ENCODE assay signal across 12 cellular contexts in genomic region chr17:82440377-82440981, GRCh38. TPM values are rescaled to one million over a fixed set of nuclear protein-coding genes. Genes with fewer than 3 reads are reported as not detected.
A peak's percentile ranks its signal among the peaks of the same experiment; 100 is the strongest.
DNase-seq lines count a peak whose midpoint lies in the region; ATAC-seq and TF ChIP-seq lines count a peak whose summit lies in the region.
"Had no signal": no experiment of that assay in that cellular context is flagged by ENCODE, and none has a peak within 500 bp of the region (broad histone marks: within the 10 kb centered on the region; RNA-seq: fewer than 3 reads in every experiment).

No MANE protein-coding gene starts in this region.

- no peaks in the 10 kb centered on the region for H3K27me3 Mint-ChIP-seq in mesothelial cell of epicardium (ENCODE audit: low read depth)

- no peak overlapping the region for H3K9ac ChIP-seq in skeletal muscle satellite cell (ENCODE audit: low read depth, low read length)

- H3K27ac ChIP-seq in dorsolateral prefrontal cortex, result peak overlapping the region in 49 of 59 donors; percentile 7 to 83 (median 58)
- H3K27ac ChIP-seq: 22Rv1 had no signal

- peaks cover under 1% of the 10 kb centered on the region for H3K4me1 ChIP-seq in skeletal muscle satellite cell (ENCODE audit: control insufficient read depth, insufficient read depth, low read length)

- H3K9me3 Mint-ChIP-seq in mesothelial cell of epicardium, result no peaks in the 10 kb centered on the region

- intact Hi-C loops in dorsolateral prefrontal cortex (cut with DNase I), result no loop called here

- no peak overlapping the region for H3K27ac Mint-ChIP-seq in mesothelial cell of epicardium

- H3K36me3 ChIP-seq in skeletal muscle satellite cell (ENCODE audit: insufficient read depth, low read length), result peaks cover 17% of the 10 kb centered on the region

- H3K36me3 Mint-ChIP-seq in mesothelial cell of epicardium, result peaks cover 5% of the 10 kb centered on the region

- in situ Hi-C loops in KBM-7 (cut with MboI; ENCODE audit: low pct_unique_long_range_greater_than_20kb, low sequenced_read_pairs), result no loop called here

- no peak overlapping the region for H3K4me3 Mint-ChIP-seq in mesothelial cell of epicardium

- H3K4me2 ChIP-seq in skeletal muscle satellite cell (ENCODE audit: low read length), result peak overlapping the region; percentile 33

- ATAC-seq in GM21717 (IDR thresholded peaks at IDR 0.05; ENCODE audit: unreplicated experiment), result no peak

- H3K27me3 ChIP-seq in dorsolateral prefrontal cortex (no peaks in the 10 kb centered on the region), skeletal muscle satellite cell (ENCODE audit: control insufficient read depth, insufficient read depth, low read length) (no peaks in the 10 kb centered on the region)

- TF ChIP-seq CTCF in dorsolateral prefrontal cortex (IDR thresholded peaks at IDR 0.05 in 54 of 56, conservative IDR thresholded peaks at IDR 0.05 in 2 of 56; ENCODE audit: low read depth in 1 of 56, partially characterized antibody in 56 of 56), result no peak
- TF ChIP-seq CTCF in mesothelial cell of epicardium (IDR thresholded peaks at IDR 0.05; ENCODE audit: unreplicated experiment), result no peak

- no peaks in the 10 kb centered on the region for H3K9me3 ChIP-seq in skeletal muscle satellite cell (replicated peaks; ENCODE audit: low read length)

- H3K4me1 Mint-ChIP-seq in mesothelial cell of epicardium, result no peaks in the 10 kb centered on the region

- peak overlapping the region in 12 of 59 donors; percentile 0 to 31 (median 14) for H3K4me3 ChIP-seq in dorsolateral prefrontal cortex
- no peak overlapping the region for H3K4me3 ChIP-seq in skeletal muscle satellite cell (ENCODE audit: low read length)

- peak; percentile 43 to 63 for DNase-seq in NOMO-1 (lab: John Stamatoyannopoulos, UW; ENCODE audit: unreplicated experiment in 2 of 2)
- DNase-seq in NOMO-1 treated with dmso at 0.1 percent for 144 hours (lab: John Stamatoyannopoulos, UW; ENCODE audit: unreplicated experiment), result no peak
- DNase-seq in KBM-7, result peak; percentile 18
- DNase-seq in dorsolateral prefrontal cortex, result no peak
- DNase-seq in mesothelial cell of epicardium (ENCODE audit: low spot score in 2 of 2, unreplicated experiment in 2 of 2), result no peak
- no peak for DNase-seq in NCI-H1930 (lab: John Stamatoyannopoulos, UW)
- DNase-seq: DMS79; stimulated activated CD8-positive, alpha-beta memory T cell treated with anti-CD3 and anti-CD28 coated beads, Interleukin-4, amount 100 ng/mL, for 48 hours; T1000 had no signal

RNA-seq across cellular contexts. Expression of gene CYBC1, which starts 10.1 kb away (rescaled TPM):
- 100 to 1,000 TPM in 8 of 120 experiments, 10 to 100 TPM in 112; 40.3 to 149 (median 70.2) TPM for total RNA-seq in dorsolateral prefrontal cortex
- 50.5 and 54.2 TPM in 2 replicates for total RNA-seq in skeletal muscle satellite cell (2012; rRNA removed)
- total RNA-seq in mesothelial cell of epicardium, result 86.7 to 93.0 TPM (median 88.1 TPM) in 3 replicates

RNA-seq across cellular contexts. Expression of gene NARF, which starts 18.1 kb away (rescaled TPM):
- 100 to 1,000 TPM in 13 of 120 experiments, 10 to 100 TPM in 107; 56.4 to 136 (median 81.0) TPM for total RNA-seq in dorsolateral prefrontal cortex
- total RNA-seq in skeletal muscle satellite cell (2012; rRNA removed), result 21.8 and 28.6 TPM in 2 replicates
- 116 to 123 TPM (median 122 TPM) in 3 replicates for total RNA-seq in mesothelial cell of epicardium

RNA-seq across cellular contexts. Expression of gene OGFOD3, which starts 22.1 kb away (rescaled TPM):
- total RNA-seq in dorsolateral prefrontal cortex (10 to 100 TPM; 20.4 to 48.6 (median 30.7) TPM), mesothelial cell of epicardium (36.6 to 40.3 TPM (median 39.3 TPM) in 3 replicates)
- 23.6 and 28.4 TPM in 2 replicates for total RNA-seq in skeletal muscle satellite cell (2012; rRNA removed)

RNA-seq across cellular contexts. Expression of gene HEXD, which starts 22.3 kb away (rescaled TPM):
- 10 to 100 TPM; 15.3 to 59.1 (median 29.4) TPM for total RNA-seq in dorsolateral prefrontal cortex
- total RNA-seq in skeletal muscle satellite cell (2012; rRNA removed), result 4.8 and 6.6 TPM in 2 replicates
- 75.3 to 82.8 TPM (median 76.3 TPM) in 3 replicates for total RNA-seq in mesothelial cell of epicardium

Comparison
In these comparisons a context has a peak if more than half of its experiments do, and no peak if none do; other contexts are left out.
1. DNase-seq: peak in NOMO-1 (2 of 2) and KBM-7 (single experiment); none in NOMO-1 treated with dmso at 0.1 percent for 144 hours (single experiment), dorsolateral prefrontal cortex (0 of 10), mesothelial cell of epicardium (0 of 2) and NCI-H1930 (0 of 2).